8 cellular contexts compared by ENCODE assay signal in genomic region chr17:20156196-20157077, GRCh38.
A peak's percentile ranks its signal among the peaks of the same experiment; 100 is the strongest.
DNase-seq lines count a peak whose midpoint lies in the region; ATAC-seq, FAIRE-seq and TF ChIP-seq lines count a peak whose summit lies in the region.

No MANE protein-coding gene starts in this region.

- peak overlapping the region in 1 of 2 donors; percentile 65 for H3K9ac ChIP-seq in kidney (ENCODE audit: low read length in 2 of 2)

- CTCF ChIA-PET in A673 (lab: Charles Lee) (no interaction called here), PC-9 (lab: Charles Lee) (interaction anchor here (0.6 kb wide), 1 partner anchor 69 kb away, joined by 3 read pairs; no protein-coding TSS in a partner anchor), MCF 10A (lab: Yijun Ruan, JAX) (interaction anchor here (0.9 kb wide), 1 partner anchor 29 kb away, joined by 3 read pairs; no protein-coding TSS in a partner anchor)

- no peak overlapping the region for H3K4me3 Mint-ChIP-seq in MCF 10A (ENCODE audit: unreplicated experiment)

- peaks cover 7% of the 10 kb centered on the region for H3K4me1 Mint-ChIP-seq in MCF 10A (ENCODE audit: insufficient read depth, unreplicated experiment)

- TF ChIP-seq POLR2A in GM15510 (IDR thresholded peaks at IDR 0.05; ENCODE audit: borderline replicate concordance, extremely low read depth, insufficient read length), result peak; percentile 28

- BruUV-seq in A673 (replicated peaks; lab: Mats Ljungman, UMichigan) (no TSS peak), PC-9 (replicated peaks; lab: Mats Ljungman, UMichigan) (no TSS peak), MCF 10A (replicated peaks; lab: Mats Ljungman, UMichigan) (no TSS peak)

- H3K4me1 ChIP-seq in A673 (ENCODE audit: insufficient read depth, low read length, poor library complexity, severe bottlenecking) (peaks cover 12% of the 10 kb centered on the region), PC-9 (replicated peaks; ENCODE audit: insufficient read depth) (peaks cover 31% of the 10 kb centered on the region), kidney (ENCODE audit: control insufficient read depth in 1 of 2, insufficient read depth in 1 of 2, low read depth in 1 of 2, low read length in 2 of 2) (peaks cover 0 to 3% of the 10 kb centered on the region in 2 donors)

- DNase-seq in A673 (ENCODE audit: low spot score), result peak; percentile 9
- peak; percentile 81 to 84 for DNase-seq in PC-9
- peak; percentile 80 for DNase-seq in MCF 10A (ENCODE audit: unreplicated experiment)
- peak; percentile 82 for DNase-seq in kidney
- DNase-seq in stimulated activated CD4-positive, alpha-beta T cell treated with anti-CD3 and anti-CD28 coated beads, Interleukin-2, amount 100 ng/mL, for 24 hours, result peak; percentile 28 to 34
- DNase-seq in UCSD-AML1 (lab: John Stamatoyannopoulos, UW; ENCODE audit: unreplicated experiment), result no peak

- FAIRE-seq in kidney (lab: Jason Lieb, UNC), result no peak

- H3K27me3 ChIP-seq in A673 (replicated peaks; ENCODE audit: insufficient read depth, low read depth, low read length, poor library complexity), result peaks cover 23% of the 10 kb centered on the region
- H3K27me3 ChIP-seq in PC-9 (ENCODE audit: insufficient read depth, low read depth), result no peaks in the 10 kb centered on the region

- H3K27me3 Mint-ChIP-seq in MCF 10A (ENCODE audit: insufficient read depth, unreplicated experiment), result no peaks in the 10 kb centered on the region

- H3K79me2 ChIP-seq in PC-9 (ENCODE audit: low read depth), result peaks cover 50% of the 10 kb centered on the region

- H3K36me3 ChIP-seq in A673 (ENCODE audit: insufficient read depth, low read length, poor library complexity, severe bottlenecking) (no peaks in the 10 kb centered on the region), PC-9 (ENCODE audit: low read depth) (no peaks in the 10 kb centered on the region), kidney (ENCODE audit: control insufficient read depth in 1 of 2, insufficient read depth in 2 of 2, low read length in 2 of 2) (no peaks in the 10 kb centered on the region)

- no peaks in the 10 kb centered on the region for H3K36me3 Mint-ChIP-seq in MCF 10A (ENCODE audit: insufficient read depth, unreplicated experiment)

- H3K4me2 ChIP-seq in PC-9, result peak overlapping the region; percentile 96

- no peaks in the 10 kb centered on the region for H3K9me3 Mint-ChIP-seq in MCF 10A (ENCODE audit: unreplicated experiment)

- peak; percentile 23 for ATAC-seq in HG02973 (IDR thresholded peaks at IDR 0.05; ENCODE audit: unreplicated experiment)

- H3K27ac Mint-ChIP-seq in MCF 10A (ENCODE audit: low read depth, unreplicated experiment), result peak overlapping the region; percentile 97

- H3K9me2 ChIP-seq in PC-9 (ENCODE audit: insufficient read depth), result no peaks in the 10 kb centered on the region

- peak overlapping the region; percentile 55 for H3K4me3 ChIP-seq in A673 (ENCODE audit: low read depth, low read length, poor library complexity, severe bottlenecking)
- H3K4me3 ChIP-seq in PC-9, result peak overlapping the region; percentile 92
- peak overlapping the region; percentile 39 to 69 for H3K4me3 ChIP-seq in kidney (ENCODE audit: low read length in 2 of 2)

- no peak for TF ChIP-seq CTCF in A673 (conservative IDR thresholded peaks at IDR 0.05; ENCODE audit: low read depth, low read length)
- no peak for TF ChIP-seq CTCF in PC-9 (conservative IDR thresholded peaks at IDR 0.05)
- no peak for TF ChIP-seq CTCF in MCF 10A (IDR thresholded peaks at IDR 0.05; ENCODE audit: unreplicated experiment)
- no peak for TF ChIP-seq CTCF in kidney (IDR thresholded peaks at IDR 0.05; ENCODE audit: borderline replicate concordance, extremely low read depth, insufficient read depth)

- H3F3A ChIP-seq in PC-9 (ENCODE audit: insufficient read depth, low read depth), result peaks cover 22% of the 10 kb centered on the region; the same call in 1 of the 2 replicates

- no peak overlapping the region for H3K27ac ChIP-seq in A673 (ENCODE audit: low read depth, low read length, poor library complexity, severe bottlenecking)
- H3K27ac ChIP-seq in PC-9, result peak overlapping the region; percentile 88
- H3K27ac ChIP-seq in kidney (ENCODE audit: low read depth in 2 of 2, low read length in 2 of 2), result peak overlapping the region; percentile 52 to 76

- H4K20me1 ChIP-seq in PC-9 (ENCODE audit: insufficient read depth), result peaks cover 13% of the 10 kb centered on the region; the same call in 1 of the 2 replicates

- no peaks in the 10 kb centered on the region for H3K9me3 ChIP-seq in A673 (ENCODE audit: low read depth, low read length, poor library complexity, severe bottlenecking)
- no peaks in the 10 kb centered on the region for H3K9me3 ChIP-seq in PC-9 (ENCODE audit: insufficient read depth, low read depth)
- H3K9me3 ChIP-seq in kidney (ENCODE audit: control insufficient read depth in 1 of 2, low read length in 2 of 2), result no peaks in the 10 kb centered on the region

- POLR2A ChIA-PET in A673 (lab: Charles Lee; ENCODE audit: low non-redundant PET) (no interaction called here), PC-9 (lab: Charles Lee; ENCODE audit: unreplicated experiment) (interaction anchor here (0.7 kb wide), 1 partner anchor 1131 kb away, joined by 3 read pairs; no protein-coding TSS in a partner anchor), MCF 10A (lab: Yijun Ruan, JAX) (interaction anchor here (0.6 to 4.0 kb wide), 16 partner anchors 9 to 978 kb away, joined by 3 to 44 read pairs (median 5); partner anchors contain the start of gene AKAP10)

- intact Hi-C loops in A673 (cut with micrococcal nuclease; ENCODE audit: unreplicated experiment), result no loop called here
- intact Hi-C loops in PC-9 (cut with micrococcal nuclease; ENCODE audit: unreplicated experiment), result loop anchor here (1.0 to 5.0 kb wide), 3 partner anchors 15 to 51 kb away; no protein-coding TSS in a partner anchor
- intact Hi-C loops in MCF 10A (cut with micrococcal nuclease), result loop anchor here (2.0 to 5.0 kb wide), 3 partner anchors 34 to 71 kb away; no protein-coding TSS in a partner anchor
- intact Hi-C loops in kidney (cut with DNase I), result loop anchor here (10.0 kb wide), 1 partner anchor 58 kb away; no protein-coding TSS in a partner anchor

- H2AFZ ChIP-seq in PC-9, result peak overlapping the region; percentile 89
